Comparison of ENCODE assay signal across 1 cellular context in the genomic region with DNA sequence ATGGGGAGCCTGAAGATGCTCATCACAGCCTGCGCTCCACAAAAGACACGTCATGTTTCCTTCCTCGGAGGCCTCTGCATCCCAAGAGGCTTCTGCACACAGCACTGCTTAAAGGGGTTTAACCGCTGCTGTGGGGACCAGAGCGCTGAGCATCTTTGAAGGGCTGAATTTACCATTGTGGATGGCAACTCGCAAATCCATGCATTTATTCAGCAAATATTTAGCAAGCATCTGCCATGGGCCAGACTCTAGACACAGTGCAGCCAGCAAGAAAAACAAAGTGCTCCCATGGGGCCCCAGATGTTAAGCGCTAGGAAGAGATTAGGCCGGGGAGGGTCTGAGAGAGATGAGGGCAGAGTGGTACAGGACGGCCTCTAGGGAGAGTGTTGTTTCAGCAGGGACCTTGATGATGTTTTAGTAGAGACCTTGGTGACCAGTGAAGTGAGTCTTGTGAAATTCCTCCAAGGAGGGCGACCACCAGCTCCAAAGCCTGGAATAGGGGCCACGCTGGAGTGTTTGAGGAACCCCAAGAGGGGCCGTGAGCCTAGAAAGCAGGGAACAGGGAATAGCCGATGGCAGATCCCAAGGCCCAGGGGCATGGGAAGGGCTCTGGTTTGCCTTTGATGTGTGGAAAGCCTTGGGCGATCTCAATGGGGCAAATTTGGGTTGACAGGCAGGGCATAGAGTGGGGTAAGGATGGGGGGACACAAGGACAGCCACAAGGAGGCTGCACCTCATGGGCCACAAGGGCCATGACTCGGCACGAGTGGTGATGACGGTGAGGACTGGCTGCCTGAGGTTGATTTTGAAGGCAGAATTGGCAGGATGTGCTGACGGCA.
TF ChIP-seq lines count a peak whose summit lies in the region.

No MANE protein-coding gene starts in this region.

TF ChIP-seq in GM12891, 5 proteins besides CTCF, POLR2A, EP300 and RAD21 (continued from another document):
- TF ChIP-seq TAF1 (IDR thresholded peaks at IDR 0.05; ENCODE audit: low read depth, low read length) (no peak), PAX5 (IDR thresholded peaks at IDR 0.05; ENCODE audit: insufficient read depth, low read length, severe bottlenecking) (no peak), POLR2AphosphoS5 (IDR thresholded peaks at IDR 0.05; ENCODE audit: low read depth, low read length) (no peak)
